Comparison of ENCODE assay signal across 1 cellular context in the genomic region with DNA sequence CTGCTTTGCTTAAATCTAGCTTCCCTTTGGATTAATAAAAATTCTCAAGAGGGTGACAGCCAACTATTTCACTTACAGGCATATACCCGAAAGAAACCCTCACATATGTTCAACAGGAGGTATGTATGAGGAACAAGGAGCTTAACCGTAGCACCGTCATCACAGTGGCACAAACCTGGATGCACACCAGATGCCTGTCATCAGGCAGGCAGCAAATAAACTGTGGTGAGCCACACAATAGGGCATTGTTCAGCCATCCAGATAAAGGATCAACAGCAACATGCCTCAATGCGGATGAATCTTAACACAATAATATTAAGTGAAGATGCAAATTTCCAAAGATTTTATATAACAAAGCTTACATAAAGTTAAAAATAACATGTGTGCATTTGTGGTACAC.
TF ChIP-seq lines count a peak whose summit lies in the region.

No MANE protein-coding gene starts in this region.

TF ChIP-seq in PFSK-1, 5 proteins besides CTCF, POLR2A, EP300 and RAD21 (continued from another document):
- TF ChIP-seq, protein P1, sequence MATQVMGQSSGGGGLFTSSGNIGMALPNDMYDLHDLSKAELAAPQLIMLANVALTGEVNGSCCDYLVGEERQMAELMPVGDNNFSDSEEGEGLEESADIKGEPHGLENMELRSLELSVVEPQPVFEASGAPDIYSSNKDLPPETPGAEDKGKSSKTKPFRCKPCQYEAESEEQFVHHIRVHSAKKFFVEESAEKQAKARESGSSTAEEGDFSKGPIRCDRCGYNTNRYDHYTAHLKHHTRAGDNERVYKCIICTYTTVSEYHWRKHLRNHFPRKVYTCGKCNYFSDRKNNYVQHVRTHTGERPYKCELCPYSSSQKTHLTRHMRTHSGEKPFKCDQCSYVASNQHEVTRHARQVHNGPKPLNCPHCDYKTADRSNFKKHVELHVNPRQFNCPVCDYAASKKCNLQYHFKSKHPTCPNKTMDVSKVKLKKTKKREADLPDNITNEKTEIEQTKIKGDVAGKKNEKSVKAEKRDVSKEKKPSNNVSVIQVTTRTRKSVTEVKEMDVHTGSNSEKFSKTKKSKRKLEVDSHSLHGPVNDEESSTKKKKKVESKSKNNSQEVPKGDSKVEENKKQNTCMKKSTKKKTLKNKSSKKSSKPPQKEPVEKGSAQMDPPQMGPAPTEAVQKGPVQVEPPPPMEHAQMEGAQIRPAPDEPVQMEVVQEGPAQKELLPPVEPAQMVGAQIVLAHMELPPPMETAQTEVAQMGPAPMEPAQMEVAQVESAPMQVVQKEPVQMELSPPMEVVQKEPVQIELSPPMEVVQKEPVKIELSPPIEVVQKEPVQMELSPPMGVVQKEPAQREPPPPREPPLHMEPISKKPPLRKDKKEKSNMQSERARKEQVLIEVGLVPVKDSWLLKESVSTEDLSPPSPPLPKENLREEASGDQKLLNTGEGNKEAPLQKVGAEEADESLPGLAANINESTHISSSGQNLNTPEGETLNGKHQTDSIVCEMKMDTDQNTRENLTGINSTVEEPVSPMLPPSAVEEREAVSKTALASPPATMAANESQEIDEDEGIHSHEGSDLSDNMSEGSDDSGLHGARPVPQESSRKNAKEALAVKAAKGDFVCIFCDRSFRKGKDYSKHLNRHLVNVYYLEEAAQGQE (IDR thresholded peaks at IDR 0.05; ENCODE audit: insufficient read depth in 1 of 2, low read depth in 2 of 2, low read length in 2 of 2): no peak
- TF ChIP-seq POLR2AphosphoS5 (IDR thresholded peaks at IDR 0.05; ENCODE audit: low read depth, low read length): no peak
